8 cellular contexts compared by ENCODE assay signal in genomic region chr5:94524841-94525697, GRCh38.
DNase-seq lines count a peak whose midpoint lies in the region; FAIRE-seq and TF ChIP-seq lines count a peak whose summit lies in the region.

No MANE protein-coding gene starts in this region.

- DNase-seq in AG08396 (ENCODE audit: low spot score), result peak; percentile 19
- peak; percentile 30 for DNase-seq in GM10248 (ENCODE audit: extremely low spot score)
- DNase-seq in HAP-1 (ENCODE audit: low spot score in 2 of 2), result peak; percentile 26 to 65
- DNase-seq in MM.1S, result peak; percentile 80
- peak; percentile 54 for DNase-seq in fibroblast of the aortic adventitia (ENCODE audit: low read depth)
- peak; percentile 7 for DNase-seq in prostate gland (ENCODE audit: low spot score)
- no peak for DNase-seq in activated CD8-positive, alpha-beta memory T cell treated with anti-CD3 and anti-CD28 coated beads, Interleukin-2, amount 50 U/mL, for 4 hours

- H3K9me2 ChIP-seq in MM.1S (replicated peaks; ENCODE audit: insufficient read depth, low read length), result no peaks in the 10 kb centered on the region

- no peaks in the 10 kb centered on the region for H3K4me1 ChIP-seq in HAP-1
- H3K4me1 ChIP-seq in MM.1S (ENCODE audit: low read length), result 0 out of 2 replicates have a peak, but pooled peaks cover 3% of the 10 kb centered on the region
- H3K4me1 ChIP-seq in prostate gland (replicated peaks), result no peaks in the 10 kb centered on the region

- POLR2A ChIA-PET in GM10248 (lab: Yijun Ruan, JAX), result no interaction called here

- H3K36me3 ChIP-seq in HAP-1 (replicated peaks) (no peaks in the 10 kb centered on the region), MM.1S (replicated peaks; ENCODE audit: insufficient read depth, low read length) (no peaks in the 10 kb centered on the region), prostate gland (no peaks in the 10 kb centered on the region)

- peak; percentile 82 for FAIRE-seq in TTC549 (lab: Jason Lieb, UNC)

- H3K4me2 ChIP-seq in MM.1S (ENCODE audit: low read depth, low read length), result no peak overlapping the region

- H3K9me3 ChIP-seq in HAP-1, result no peaks in the 10 kb centered on the region
- no peaks in the 10 kb centered on the region for H3K9me3 ChIP-seq in MM.1S (replicated peaks; ENCODE audit: insufficient read depth, low read length)
- H3K9me3 ChIP-seq in prostate gland, result no peaks in the 10 kb centered on the region

- H2AFZ ChIP-seq in MM.1S (ENCODE audit: low read length), result no peak overlapping the region

- no peak overlapping the region for H3K27ac ChIP-seq in MM.1S (ENCODE audit: low read length)
- H3K27ac ChIP-seq in prostate gland, result no peak overlapping the region

- no peaks in the 10 kb centered on the region for H3K27me3 ChIP-seq in HAP-1 (ENCODE audit: low read depth)
- H3K27me3 ChIP-seq in MM.1S (replicated peaks; ENCODE audit: insufficient read depth, low read length), result no peaks in the 10 kb centered on the region
- H3K27me3 ChIP-seq in prostate gland (replicated peaks; ENCODE audit: insufficient read depth), result no peaks in the 10 kb centered on the region

- no peak for TF ChIP-seq POLR2A in prostate gland (IDR thresholded peaks at IDR 0.05)

- H4K20me1 ChIP-seq in MM.1S (ENCODE audit: insufficient read depth, low read length), result no peaks in the 10 kb centered on the region

- no peaks in the 10 kb centered on the region for H3K79me2 ChIP-seq in MM.1S (ENCODE audit: low read length)

- H3K4me3 ChIP-seq in HAP-1, result no peak overlapping the region
- no peak overlapping the region for H3K4me3 ChIP-seq in MM.1S (ENCODE audit: low read length)
- no peak overlapping the region for H3K4me3 ChIP-seq in fibroblast of the aortic adventitia (ENCODE audit: low read depth, low read length)
- H3K4me3 ChIP-seq in prostate gland, result no peak overlapping the region

- TF ChIP-seq CTCF in GM10248 (IDR thresholded peaks at IDR 0.05; ENCODE audit: control extremely low read depth, extremely low read depth, low read depth, missing control alignments) (peak; percentile 71), MM.1S (IDR thresholded peaks at IDR 0.05; ENCODE audit: low read length) (peak; percentile 74), fibroblast of the aortic adventitia (IDR thresholded peaks at IDR 0.05; ENCODE audit: insufficient read depth, low read length) (peak; percentile 55), prostate gland (IDR thresholded peaks at IDR 0.05) (peak in 3 of 4 experiments; percentile 33 to 57 (median 56))

- in situ Hi-C loops in HAP-1 (cut with MboI; ENCODE audit: low sequenced_read_pairs), result no loop called here

- intact Hi-C loops in prostate gland (cut with DNase I), result no loop called here

- 67% methylated on average over 4 of the region's 4 CpGs for WGBS in prostate gland

- H3K9ac ChIP-seq in MM.1S (ENCODE audit: low read length), result no peak overlapping the region

- CTCF ChIA-PET in GM10248 (lab: Yijun Ruan, JAX), result interaction anchor here (0.6 to 2.9 kb wide), 26 partner anchors 9 to 328 kb away, joined by 3 to 39 read pairs (median 3); no protein-coding TSS in a partner anchor

- no peaks in the 10 kb centered on the region for H3F3A ChIP-seq in MM.1S (ENCODE audit: insufficient read depth, low read length)
